1 cellular context compared by ENCODE assay signal in the genomic region with DNA sequence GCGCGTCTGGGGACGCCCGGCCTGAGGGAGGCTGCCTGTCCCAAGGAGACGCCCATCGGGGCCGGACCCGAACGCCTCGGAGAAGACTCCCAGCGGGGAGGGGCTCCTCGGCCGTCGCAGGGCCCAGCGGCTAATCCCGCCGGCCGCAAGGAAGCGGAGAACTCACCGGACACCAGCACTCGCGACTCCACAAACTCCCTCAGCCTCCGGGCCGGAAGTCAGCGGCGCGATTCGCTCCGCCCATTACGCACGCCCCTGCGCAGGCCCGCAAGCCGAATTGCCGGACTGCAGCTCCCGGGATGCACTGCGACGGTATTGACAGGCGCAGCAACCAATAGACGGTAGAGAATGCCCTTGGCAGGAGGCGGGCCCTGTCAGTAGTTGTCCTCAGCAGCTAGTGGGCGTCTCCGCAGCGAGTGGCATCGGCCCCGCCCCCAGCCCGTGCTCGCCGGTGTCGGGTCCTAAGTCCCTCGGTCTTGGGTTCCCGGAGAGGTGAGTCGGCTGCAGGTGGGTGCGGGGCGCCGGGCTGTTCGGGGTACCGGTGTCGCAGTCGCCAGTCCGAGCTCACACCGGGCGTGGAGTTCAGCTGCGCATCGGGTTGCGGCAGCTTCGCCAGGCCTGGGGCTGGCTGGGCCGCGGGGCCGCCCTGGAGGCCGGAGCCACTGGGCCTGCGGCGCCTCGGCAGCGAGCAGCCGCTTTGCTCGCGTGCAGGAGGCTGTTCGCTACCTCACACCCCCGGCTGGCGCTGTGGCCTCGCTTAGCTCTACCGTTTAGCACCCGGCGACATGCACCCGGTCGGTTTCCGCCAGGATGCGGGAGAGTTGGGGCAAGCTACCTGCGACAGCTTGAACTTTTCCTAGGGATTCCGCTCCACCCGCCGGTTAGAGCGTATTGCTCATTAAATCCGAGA.
TF ChIP-seq lines count a peak whose summit lies in the region.

Gene ZNF174, plus strand, starts transcription at position 437 of the 910 bp plus-strand sequence. CDS start 790 bp downstream, outside the sequence.
Gene ZSCAN32, minus strand, starts transcription at position 226 of the 910 bp plus-strand sequence. CDS start 3,447 bp downstream, outside the sequence.

TF ChIP-seq in HepG2, 621 proteins besides CTCF, POLR2A, EP300 and RAD21 (continued from another document and continues in another):
- TF ChIP-seq RNF2 (conservative IDR thresholded peaks at IDR 0.05; ENCODE audit: low read depth) = peak; percentile 47; the same call in 1 of the 2 replicates
- TF ChIP-seq ARNT2 (CRISPR knock-in tag; IDR thresholded peaks at IDR 0.05; ENCODE audit: low read depth) = peak; percentile 75; the same call in 1 of the 2 replicates
- peak; percentile 87 for TF ChIP-seq ARID2 (CRISPR knock-in tag; IDR thresholded peaks at IDR 0.05; ENCODE audit: borderline replicate concordance)
- peak; percentile 78 for TF ChIP-seq MED1 (CRISPR knock-in tag; IDR thresholded peaks at IDR 0.05)
- TF ChIP-seq ZNF441 (CRISPR knock-in tag; IDR thresholded peaks at IDR 0.05; ENCODE audit: borderline replicate concordance) = peak; percentile 67; the same call in 1 of the 2 replicates
- 0 out of 2 replicates have a peak, but pooled peaks have one; percentile 45 for TF ChIP-seq ZNF761 (CRISPR knock-in tag; conservative IDR thresholded peaks at IDR 0.05)
- TF ChIP-seq, protein P1, sequence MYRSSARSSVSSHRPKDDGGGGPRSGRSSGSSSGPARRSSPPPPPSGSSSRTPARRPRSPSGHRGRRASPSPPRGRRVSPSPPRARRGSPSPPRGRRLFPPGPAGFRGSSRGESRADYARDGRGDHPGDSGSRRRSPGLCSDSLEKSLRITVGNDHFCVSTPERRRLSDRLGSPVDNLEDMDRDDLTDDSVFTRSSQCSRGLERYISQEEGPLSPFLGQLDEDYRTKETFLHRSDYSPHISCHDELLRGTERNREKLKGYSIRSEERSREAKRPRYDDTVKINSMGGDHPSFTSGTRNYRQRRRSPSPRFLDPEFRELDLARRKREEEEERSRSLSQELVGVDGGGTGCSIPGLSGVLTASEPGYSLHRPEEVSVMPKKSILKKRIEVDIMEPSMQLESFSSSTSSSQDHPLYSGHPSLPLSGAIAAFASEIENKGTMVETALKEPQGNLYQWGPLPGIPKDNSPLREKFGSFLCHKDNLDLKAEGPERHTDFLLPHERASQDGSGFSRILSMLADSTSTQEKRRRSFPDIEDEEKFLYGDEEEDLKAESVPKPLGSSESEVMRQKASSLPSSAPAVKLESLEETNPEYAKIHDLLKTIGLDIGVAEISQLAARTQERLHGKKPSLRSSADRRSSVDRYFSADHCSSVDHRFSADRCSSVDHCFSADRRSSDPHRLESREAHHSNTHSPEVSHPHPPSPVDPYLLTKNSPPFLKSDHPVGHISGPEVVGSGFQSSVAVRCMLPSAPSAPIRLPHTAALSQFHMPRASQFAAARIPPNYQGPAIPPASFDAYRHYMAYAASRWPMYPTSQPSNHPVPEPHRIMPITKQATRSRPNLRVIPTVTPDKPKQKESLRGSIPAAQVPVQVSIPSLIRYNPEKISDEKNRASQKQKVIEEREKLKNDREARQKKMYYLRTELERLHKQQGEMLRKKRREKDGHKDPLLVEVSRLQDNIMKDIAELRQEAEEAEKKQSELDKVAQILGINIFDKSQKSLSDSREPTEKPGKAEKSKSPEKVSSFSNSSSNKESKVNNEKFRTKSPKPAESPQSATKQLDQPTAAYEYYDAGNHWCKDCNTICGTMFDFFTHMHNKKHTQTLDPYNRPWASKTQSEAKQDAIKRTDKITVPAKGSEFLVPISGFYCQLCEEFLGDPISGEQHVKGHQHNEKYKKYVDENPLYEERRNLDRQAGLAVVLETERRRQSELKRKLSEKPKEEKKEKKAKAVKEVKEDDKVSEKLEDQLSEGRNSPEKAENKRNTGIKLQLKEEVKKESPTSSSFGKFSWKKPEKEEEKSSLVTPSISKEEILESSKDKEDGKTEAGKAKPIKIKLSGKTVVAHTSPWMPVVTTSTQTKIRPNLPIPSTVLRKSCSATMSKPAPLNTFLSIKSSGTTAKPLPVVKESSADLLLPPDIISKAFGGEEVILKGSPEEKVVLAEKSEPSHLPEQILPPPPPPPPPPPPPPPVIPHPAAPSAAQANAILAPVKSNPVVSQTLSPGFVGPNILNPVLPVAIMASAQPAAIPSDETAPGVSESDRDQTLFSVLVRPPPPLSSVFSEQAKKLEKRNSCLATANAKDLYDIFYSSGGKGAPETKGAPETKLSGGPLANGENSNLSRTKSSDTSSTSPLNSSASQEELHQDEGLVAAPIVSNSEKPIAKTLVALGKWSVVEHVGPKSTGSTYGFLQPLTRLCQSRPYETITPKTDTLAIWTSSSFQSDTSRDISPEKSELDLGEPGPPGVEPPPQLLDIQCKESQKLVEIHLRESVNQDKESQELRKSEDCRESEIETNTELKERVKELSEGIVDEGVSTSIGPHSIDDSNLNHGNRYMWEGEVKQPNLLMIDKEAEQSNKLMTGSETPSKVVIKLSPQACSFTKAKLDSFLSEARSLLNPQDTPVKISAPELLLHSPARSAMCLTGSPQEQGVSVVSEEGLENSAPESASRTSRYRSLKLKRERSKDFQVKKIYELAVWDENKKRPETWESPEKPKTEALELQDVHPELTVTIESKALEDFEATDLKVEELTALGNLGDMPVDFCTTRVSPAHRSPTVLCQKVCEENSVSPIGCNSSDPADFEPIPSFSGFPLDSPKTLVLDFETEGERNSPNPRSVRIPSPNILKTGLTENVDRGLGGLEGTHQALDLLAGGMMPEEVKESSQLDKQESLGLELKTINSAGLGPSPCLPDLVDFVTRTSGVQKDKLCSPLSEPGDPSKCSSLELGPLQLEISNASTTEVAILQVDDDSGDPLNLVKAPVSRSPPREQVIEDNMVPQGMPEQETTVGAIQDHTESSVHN (CRISPR knock-in tag; IDR thresholded peaks at IDR 0.05) = no peak
- TF ChIP-seq RFXANK (CRISPR knock-in tag; IDR thresholded peaks at IDR 0.05) = no peak
- TF ChIP-seq, protein P2, sequence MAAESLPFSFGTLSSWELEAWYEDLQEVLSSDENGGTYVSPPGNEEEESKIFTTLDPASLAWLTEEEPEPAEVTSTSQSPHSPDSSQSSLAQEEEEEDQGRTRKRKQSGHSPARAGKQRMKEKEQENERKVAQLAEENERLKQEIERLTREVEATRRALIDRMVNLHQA (CRISPR knock-in tag; IDR thresholded peaks at IDR 0.05) = no peak
- no peak for TF ChIP-seq CEBPG (CRISPR knock-in tag; IDR thresholded peaks at IDR 0.05)
- peak; percentile 50; the same call in 1 of the 2 replicates for TF ChIP-seq SMAD1 (CRISPR knock-in tag; IDR thresholded peaks at IDR 0.05; ENCODE audit: borderline replicate concordance, low read depth)
- TF ChIP-seq ZNF451 (CRISPR knock-in tag; IDR thresholded peaks at IDR 0.05) = peak; percentile 89
- peak; percentile 89; the same call in 1 of the 2 replicates for TF ChIP-seq YEATS2 (CRISPR knock-in tag; IDR thresholded peaks at IDR 0.05; ENCODE audit: borderline replicate concordance)
- no peak for TF ChIP-seq MAFK (conservative IDR thresholded peaks at IDR 0.05 in 1 of 2, IDR thresholded peaks at IDR 0.05 in 1 of 2; ENCODE audit: low read length in 2 of 2)
- TF ChIP-seq KDM5A (IDR thresholded peaks at IDR 0.05; ENCODE audit: borderline replicate concordance, low read length) = peak; percentile 49; the same call in 1 of the 2 replicates
- peak; percentile 46 for TF ChIP-seq MED8 (CRISPR knock-in tag; IDR thresholded peaks at IDR 0.05; ENCODE audit: insufficient replicate concordance)
- no peak for TF ChIP-seq HINFP (CRISPR knock-in tag; IDR thresholded peaks at IDR 0.05; ENCODE audit: low read depth)
- TF ChIP-seq, protein P3, sequence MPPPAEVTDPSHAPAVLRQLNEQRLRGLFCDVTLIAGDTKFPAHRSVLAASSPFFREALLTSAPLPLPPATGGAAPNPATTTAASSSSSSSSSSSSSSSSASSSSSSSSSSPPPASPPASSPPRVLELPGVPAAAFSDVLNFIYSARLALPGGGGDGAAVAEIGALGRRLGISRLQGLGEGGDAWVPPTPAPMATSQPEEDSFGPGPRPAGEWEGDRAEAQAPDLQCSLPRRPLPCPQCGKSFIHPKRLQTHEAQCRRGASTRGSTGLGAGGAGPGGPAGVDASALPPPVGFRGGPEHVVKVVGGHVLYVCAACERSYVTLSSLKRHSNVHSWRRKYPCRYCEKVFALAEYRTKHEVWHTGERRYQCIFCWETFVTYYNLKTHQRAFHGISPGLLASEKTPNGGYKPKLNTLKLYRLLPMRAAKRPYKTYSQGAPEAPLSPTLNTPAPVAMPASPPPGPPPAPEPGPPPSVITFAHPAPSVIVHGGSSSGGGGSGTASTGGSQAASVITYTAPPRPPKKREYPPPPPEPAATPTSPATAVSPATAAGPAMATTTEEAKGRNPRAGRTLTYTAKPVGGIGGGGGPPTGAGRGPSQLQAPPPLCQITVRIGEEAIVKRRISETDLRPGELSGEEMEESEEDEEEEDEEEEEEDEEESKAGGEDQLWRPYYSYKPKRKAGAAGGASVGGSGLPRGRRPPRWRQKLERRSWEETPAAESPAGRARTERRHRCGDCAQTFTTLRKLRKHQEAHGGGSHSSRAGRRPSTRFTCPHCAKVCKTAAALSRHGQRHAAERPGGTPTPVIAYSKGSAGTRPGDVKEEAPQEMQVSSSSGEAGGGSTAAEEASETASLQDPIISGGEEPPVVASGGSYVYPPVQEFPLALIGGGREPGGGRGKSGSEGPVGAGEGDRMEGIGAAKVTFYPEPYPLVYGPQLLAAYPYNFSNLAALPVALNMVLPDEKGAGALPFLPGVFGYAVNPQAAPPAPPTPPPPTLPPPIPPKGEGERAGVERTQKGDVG (CRISPR knock-in tag; IDR thresholded peaks at IDR 0.05; ENCODE audit: borderline replicate concordance) = peak; percentile 79
- TF ChIP-seq REXO4 (CRISPR knock-in tag; IDR thresholded peaks at IDR 0.05; ENCODE audit: borderline replicate concordance) = no peak
- peak; percentile 61; the same call in 1 of the 2 replicates for TF ChIP-seq ZNF205 (CRISPR knock-in tag; IDR thresholded peaks at IDR 0.05)
- TF ChIP-seq, protein P4, sequence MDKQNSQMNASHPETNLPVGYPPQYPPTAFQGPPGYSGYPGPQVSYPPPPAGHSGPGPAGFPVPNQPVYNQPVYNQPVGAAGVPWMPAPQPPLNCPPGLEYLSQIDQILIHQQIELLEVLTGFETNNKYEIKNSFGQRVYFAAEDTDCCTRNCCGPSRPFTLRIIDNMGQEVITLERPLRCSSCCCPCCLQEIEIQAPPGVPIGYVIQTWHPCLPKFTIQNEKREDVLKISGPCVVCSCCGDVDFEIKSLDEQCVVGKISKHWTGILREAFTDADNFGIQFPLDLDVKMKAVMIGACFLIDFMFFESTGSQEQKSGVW (CRISPR knock-in tag; IDR thresholded peaks at IDR 0.05; ENCODE audit: borderline replicate concordance) = peak; percentile 44; the same call in 1 of the 2 replicates
- peak; percentile 70 for TF ChIP-seq ELF3 (CRISPR knock-in tag; IDR thresholded peaks at IDR 0.05)
- TF ChIP-seq ZNF292 (CRISPR knock-in tag; IDR thresholded peaks at IDR 0.05; ENCODE audit: borderline replicate concordance, low read depth) = no peak
- TF ChIP-seq ZNF503 (CRISPR knock-in tag; IDR thresholded peaks at IDR 0.05) = peak; percentile 65; the same call in 1 of the 2 replicates
- TF ChIP-seq TBL1XR1 (IDR thresholded peaks at IDR 0.05; ENCODE audit: borderline replicate concordance, low read length, partially characterized antibody) = peak; percentile 28
- TF ChIP-seq ZBTB38 (CRISPR knock-in tag; IDR thresholded peaks at IDR 0.05) = peak; percentile 45; the same call in 1 of the 2 replicates
- TF ChIP-seq PHF21A (CRISPR knock-in tag; IDR thresholded peaks at IDR 0.05) = peak; percentile 84
- TF ChIP-seq ZNF598 (CRISPR knock-in tag; IDR thresholded peaks at IDR 0.05; ENCODE audit: borderline replicate concordance) = peak; percentile 93
- peak; percentile 97 for TF ChIP-seq ZNF788 (CRISPR knock-in tag; IDR thresholded peaks at IDR 0.05; ENCODE audit: borderline replicate concordance)
- TF ChIP-seq ZNF775 (CRISPR knock-in tag; IDR thresholded peaks at IDR 0.05; ENCODE audit: borderline replicate concordance) = no peak
